ENCODE assay signal across 1 cellular context in genomic region chr22:31107206-31108118, GRCh38.
A peak's percentile ranks its signal among the peaks of the same experiment; 100 is the strongest.
TF ChIP-seq lines count a peak whose summit lies in the region.

SELENOM (minus strand) TSS chr22:31107568; CDS start chr22:31107505, 63 bp downstream.

TF ChIP-seq in HEK293, 187 proteins besides CTCF, POLR2A, EP300 and RAD21 (continued from another document and continues in another):
- TF ChIP-seq ZNF692 (tag by site-specific recombination; IDR thresholded peaks at IDR 0.05) (peak; percentile 65; the same call in 1 of the 2 replicates), ZNF416 (tag by site-specific recombination; IDR thresholded peaks at IDR 0.05) (no peak), GLI4 (tag by site-specific recombination; IDR thresholded peaks at IDR 0.05) (no peak), ZNF776 (tag by site-specific recombination; IDR thresholded peaks at IDR 0.05; ENCODE audit: borderline replicate concordance) (no peak), ZBTB49 (tag by site-specific recombination; IDR thresholded peaks at IDR 0.05; ENCODE audit: low read depth) (no peak), ZNF157 (tag by site-specific recombination; IDR thresholded peaks at IDR 0.05) (no peak), ZNF133 (tag by site-specific recombination; IDR thresholded peaks at IDR 0.05) (no peak), ZNF561 (tag by site-specific recombination; IDR thresholded peaks at IDR 0.05; ENCODE audit: borderline replicate concordance) (no peak), ZNF19 (tag by site-specific recombination; IDR thresholded peaks at IDR 0.05; ENCODE audit: low read depth) (no peak), PRDM1 (tag by site-specific recombination; IDR thresholded peaks at IDR 0.05) (peak; percentile 95), ZNF362 (tag by site-specific recombination; IDR thresholded peaks at IDR 0.05) (0 out of 2 replicates have a peak, but pooled peaks have one; percentile 21), ZNF341 (tag by site-specific recombination; IDR thresholded peaks at IDR 0.05; ENCODE audit: low read depth) (no peak), ZBTB11 (tag by site-specific recombination; conservative IDR thresholded peaks at IDR 0.05; ENCODE audit: low read depth) (no peak), ZNF426 (tag by site-specific recombination; IDR thresholded peaks at IDR 0.05) (no peak), ZNF514 (tag by site-specific recombination; IDR thresholded peaks at IDR 0.05) (no peak), PRDM10 (tag by site-specific recombination; IDR thresholded peaks at IDR 0.05) (peak; percentile 71), ZNF548 (tag by site-specific recombination; IDR thresholded peaks at IDR 0.05) (no peak), ZBTB8A (tag by site-specific recombination; IDR thresholded peaks at IDR 0.05) (no peak), YY1 (tag by site-specific recombination; IDR thresholded peaks at IDR 0.05) (0 out of 2 replicates have a peak, but pooled peaks have one; percentile 6), ZNF221 (tag by site-specific recombination; IDR thresholded peaks at IDR 0.05; ENCODE audit: borderline replicate concordance) (no peak), ZNF302 (tag by site-specific recombination; IDR thresholded peaks at IDR 0.05; ENCODE audit: low read depth) (no peak), GFI1B (tag by site-specific recombination; IDR thresholded peaks at IDR 0.05) (no peak), ZNF610 (tag by site-specific recombination; IDR thresholded peaks at IDR 0.05; ENCODE audit: borderline replicate concordance) (peak; percentile 98), ELK4 (IDR thresholded peaks at IDR 0.05; ENCODE audit: borderline replicate concordance, low read depth, low read length) (no peak), HOXA7 (CRISPR knock-in tag; IDR thresholded peaks at IDR 0.05; ENCODE audit: borderline replicate concordance) (no peak), ZNF600 (tag by site-specific recombination; IDR thresholded peaks at IDR 0.05) (no peak; the same call in 1 of the 2 replicates), ZNF626 (tag by site-specific recombination; IDR thresholded peaks at IDR 0.05) (no peak), SCRT1 (tag by site-specific recombination; IDR thresholded peaks at IDR 0.05; ENCODE audit: borderline replicate concordance) (peak; percentile 52; the same call in 1 of the 2 replicates), ZNF280D (tag by site-specific recombination; IDR thresholded peaks at IDR 0.05) (no peak), ZNF777 (tag by site-specific recombination; IDR thresholded peaks at IDR 0.05; ENCODE audit: borderline replicate concordance) (peak; percentile 54; the same call in 1 of the 2 replicates), ZNF621 (tag by site-specific recombination; IDR thresholded peaks at IDR 0.05) (no peak), EGR2 (tag by site-specific recombination; IDR thresholded peaks at IDR 0.05; ENCODE audit: low read depth) (0 out of 2 replicates have a peak, but pooled peaks have one; percentile 8), ZNF10 (tag by site-specific recombination; IDR thresholded peaks at IDR 0.05) (no peak), HIC1 (tag by site-specific recombination; IDR thresholded peaks at IDR 0.05) (no peak), ZBTB20 (tag by site-specific recombination; IDR thresholded peaks at IDR 0.05) (peak; percentile 29; the same call in 1 of the 2 replicates), ZFP69B (tag by site-specific recombination; IDR thresholded peaks at IDR 0.05) (0 out of 2 replicates have a peak, but pooled peaks have one; percentile 11), IKZF3 (tag by site-specific recombination; IDR thresholded peaks at IDR 0.05) (peak; percentile 98), ZNF639 (tag by site-specific recombination; IDR thresholded peaks at IDR 0.05) (no peak), ZNF146 (tag by site-specific recombination; IDR thresholded peaks at IDR 0.05) (no peak), ZSCAN30 (tag by site-specific recombination; IDR thresholded peaks at IDR 0.05) (peak; percentile 89), ZNF23 (tag by site-specific recombination; IDR thresholded peaks at IDR 0.05; ENCODE audit: borderline replicate concordance) (no peak)
